ENCODE assay signal across 11 cellular contexts in genomic region chr11:120326228-120326627, GRCh38. TPM values are rescaled to one million over a fixed set of nuclear protein-coding genes. Genes with fewer than 3 reads are reported as not detected.
DNase-seq lines count a peak whose midpoint lies in the region; ATAC-seq and TF ChIP-seq lines count a peak whose summit lies in the region.
"Had no signal": no experiment of that assay in that cellular context is flagged by ENCODE, and none has a peak within 500 bp of the region (broad histone marks: within the 10 kb centered on the region; RNA-seq: fewer than 3 reads in every experiment).

No MANE protein-coding gene starts in this region.

- no peaks in the 10 kb centered on the region for H3K9me3 Mint-ChIP-seq in CD8-positive, alpha-beta memory T cell
- no peaks in the 10 kb centered on the region for H3K9me3 Mint-ChIP-seq in osteocyte (ENCODE audit: unreplicated experiment)

- H3K27ac Mint-ChIP-seq in CD8-positive, alpha-beta memory T cell = peak overlapping the region in 2 of 8 donors; percentile 12 to 29
- peak overlapping the region; percentile 89 for H3K27ac Mint-ChIP-seq in osteocyte (ENCODE audit: unreplicated experiment)

- H3K27me3 ChIP-seq in CD8-positive, alpha-beta memory T cell (ENCODE audit: insufficient read depth, low read length, poor library complexity, severe bottlenecking) = peaks cover 40% of the 10 kb centered on the region
- H3K27me3 ChIP-seq in SJCRH30 = no peaks in the 10 kb centered on the region
- peaks cover 0 to 5% (median 0%) of the 10 kb centered on the region in 4 donors for H3K27me3 ChIP-seq in esophagus squamous epithelium

- ATAC-seq in GM19452 (IDR thresholded peaks at IDR 0.05; ENCODE audit: unreplicated experiment) = no peak
- no peak for ATAC-seq in HG03280 (IDR thresholded peaks at IDR 0.05; ENCODE audit: unreplicated experiment)

- no peaks in the 10 kb centered on the region for H3K36me3 ChIP-seq in CD8-positive, alpha-beta memory T cell (ENCODE audit: insufficient read depth, low read length)
- no peaks in the 10 kb centered on the region for H3K36me3 ChIP-seq in SJCRH30
- peaks cover 0 to 14% (median 0%) of the 10 kb centered on the region in 3 donors for H3K36me3 ChIP-seq in esophagus squamous epithelium

- peak overlapping the region; percentile 40 to 75 (median 55) for H3K4me3 Mint-ChIP-seq in CD8-positive, alpha-beta memory T cell
- H3K4me3 Mint-ChIP-seq in osteocyte (ENCODE audit: unreplicated experiment) = peak overlapping the region; percentile 85

- POLR2A ChIA-PET in CD8-positive, alpha-beta memory T cell (lab: Charles Lee) = no interaction called here

- peaks cover 0 to 2% (median 0%) of the 10 kb centered on the region in 3 donors for H3K36me3 Mint-ChIP-seq in CD8-positive, alpha-beta memory T cell
- peaks cover 6% of the 10 kb centered on the region for H3K36me3 Mint-ChIP-seq in osteocyte (ENCODE audit: unreplicated experiment)

- no peak for TF ChIP-seq CTCF in esophagus squamous epithelium (IDR thresholded peaks at IDR 0.05)
- no peak for TF ChIP-seq CTCF in osteocyte (IDR thresholded peaks at IDR 0.05)

- no peak for TF ChIP-seq POLR2A in esophagus squamous epithelium (IDR thresholded peaks at IDR 0.05)

- intact Hi-C loops in esophagus squamous epithelium (cut with DNase I) = no loop called here

- no peak overlapping the region for H3K4me3 ChIP-seq in CD8-positive, alpha-beta memory T cell (ENCODE audit: low read length)
- peak overlapping the region; percentile 70; the same call in 1 of the 2 replicates for H3K4me3 ChIP-seq in SJCRH30
- peak overlapping the region in 3 of 4 donors; percentile 48 to 80 (median 78) for H3K4me3 ChIP-seq in esophagus squamous epithelium

- H3K4me1 Mint-ChIP-seq in CD8-positive, alpha-beta memory T cell = peaks cover 22 to 33% (median 30%) of the 10 kb centered on the region in 3 donors
- H3K4me1 Mint-ChIP-seq in osteocyte (ENCODE audit: unreplicated experiment) = peaks cover 46% of the 10 kb centered on the region

- DNase-seq in CD8-positive, alpha-beta memory T cell = no peak
- DNase-seq in SJCRH30 (no peak), esophagus squamous epithelium (lab: John Stamatoyannopoulos, UW) (no peak), osteocyte (ENCODE audit: extremely low spot score, unreplicated experiment) (no peak), GM19238 (ENCODE audit: insufficient read length, low spot score) (no peak), epidermal melanocyte (ENCODE audit: insufficient read length, low spot score) (no peak)
- DNase-seq: amniotic stem cell; NCI-H1436 treated with DMSO at 0.1 percent for 48 hours; stimulated activated CD4-positive, alpha-beta T cell treated with anti-CD3 and anti-CD28 coated beads, Interleukin-4, amount 100 ng/mL, for 4 hours had no signal

- H3K27ac ChIP-seq in CD8-positive, alpha-beta memory T cell (ENCODE audit: low read depth, low read length) = no peak overlapping the region
- H3K27ac ChIP-seq in SJCRH30 (no peak overlapping the region), esophagus squamous epithelium (peak overlapping the region; percentile 28 to 94 (median 79))

- H3K9me3 ChIP-seq in CD8-positive, alpha-beta memory T cell (ENCODE audit: low read length) = no peaks in the 10 kb centered on the region
- H3K9me3 ChIP-seq in SJCRH30 (replicated peaks) (no peaks in the 10 kb centered on the region), esophagus squamous epithelium (no peaks in the 10 kb centered on the region)

- peaks cover 52 to 75% of the 10 kb centered on the region in 2 donors for H3K27me3 Mint-ChIP-seq in CD8-positive, alpha-beta memory T cell
- H3K27me3 Mint-ChIP-seq in osteocyte (ENCODE audit: unreplicated experiment) = no peaks in the 10 kb centered on the region

- CTCF ChIA-PET in CD8-positive, alpha-beta memory T cell (lab: Charles Lee) = interaction anchor here (0.7 to 1.6 kb wide), 2 partner anchors 9 to 359 kb away, joined by 3 to 5 read pairs; no protein-coding TSS in a partner anchor

- WGBS in esophagus squamous epithelium, 2 donors = 51 to 63% methylated on average over 3 of the region's 3 CpGs

- H3K4me1 ChIP-seq in CD8-positive, alpha-beta memory T cell (ENCODE audit: insufficient read depth, low read length) = no peaks in the 10 kb centered on the region
- peaks cover 15% of the 10 kb centered on the region for H3K4me1 ChIP-seq in SJCRH30
- H3K4me1 ChIP-seq in esophagus squamous epithelium = peaks cover under 1 to 37% (median 8%) of the 10 kb centered on the region in 3 donors

RNA-seq across cellular contexts. Expression of gene TLCD5, which starts 1.1 kb away (rescaled TPM):
- total RNA-seq in CD8-positive, alpha-beta memory T cell = 1 to 10 TPM; 1.5 to 1.7 TPM
- 0.16 TPM for polyA plus RNA-seq in CD8-positive, alpha-beta memory T cell
- total RNA-seq in SJCRH30 (2014; rRNA removed; shearing (Covaris generic)) = 1.4 and 2.2 TPM in 2 replicates
- total RNA-seq in esophagus squamous epithelium = 1 to 10 TPM in 1 of 4 donors, under 1 TPM in 3; 0.23 to 3.2 (median 0.43) TPM
- 10.9 and 11.6 TPM in 2 replicates for total RNA-seq in osteocyte

RNA-seq across cellular contexts. Expression of gene ARHGEF12, which starts 10.0 kb away (rescaled TPM):
- 10 to 100 TPM; 30.1 to 31.0 TPM for total RNA-seq in CD8-positive, alpha-beta memory T cell
- polyA plus RNA-seq in CD8-positive, alpha-beta memory T cell = 4.6 TPM
- 34.0 and 36.2 TPM in 2 replicates for total RNA-seq in SJCRH30 (2014; rRNA removed; shearing (Covaris generic))
- total RNA-seq in esophagus squamous epithelium (100 to 1,000 TPM in 1 of 4 donors, 10 to 100 TPM in 3; 57.4 to 106 (median 70.7) TPM), osteocyte (114 and 118 TPM in 2 replicates)

Comparison
In these comparisons a context has a peak if more than half of its experiments do, and no peak if none do; other contexts are left out.
1. H3K27ac ChIP-seq: peak in esophagus squamous epithelium (4 of 4); none in CD8-positive, alpha-beta memory T cell (single experiment) and SJCRH30 (single experiment).